In genomic region chr2:237496428-237496827, GRCh38 we compare ENCODE assay signal across 2 cellular contexts.
TF ChIP-seq lines count a peak whose summit lies in the region.

No MANE protein-coding gene starts in this region.

TF ChIP-seq in A549, 52 proteins besides CTCF, POLR2A, EP300 and RAD21:
- TF ChIP-seq RCOR1 (IDR thresholded peaks at IDR 0.05; ENCODE audit: low read depth, low read length) (no peak), PBX3 (IDR thresholded peaks at IDR 0.05) (no peak), KDM5A (IDR thresholded peaks at IDR 0.05) (no peak), RARB (CRISPR knock-in tag; IDR thresholded peaks at IDR 0.05) (no peak), POLR2AphosphoS2 (conservative IDR thresholded peaks at IDR 0.05; ENCODE audit: low read length) (no peak), JUN (IDR thresholded peaks at IDR 0.05) (no peak), ELK1 (IDR thresholded peaks at IDR 0.05; ENCODE audit: low read depth, low read length) (no peak), TFCP2L1 (CRISPR knock-in tag; IDR thresholded peaks at IDR 0.05) (no peak), PHF8 (IDR thresholded peaks at IDR 0.05; ENCODE audit: borderline replicate concordance, low read depth) (no peak), CBX8 (IDR thresholded peaks at IDR 0.05) (no peak), ZC3H11A (IDR thresholded peaks at IDR 0.05) (no peak), ZFP36 (IDR thresholded peaks at IDR 0.05; ENCODE audit: borderline replicate concordance, partially characterized antibody) (no peak), FOSB (CRISPR knock-in tag; IDR thresholded peaks at IDR 0.05) (no peak), HMGXB4 (CRISPR knock-in tag; IDR thresholded peaks at IDR 0.05; ENCODE audit: borderline replicate concordance) (no peak), MYC (IDR thresholded peaks at IDR 0.05; ENCODE audit: borderline replicate concordance, low read length) (no peak)

TF ChIP-seq in IMR-90, 13 proteins besides CTCF, POLR2A, EP300 and RAD21:
- TF ChIP-seq FOS (IDR thresholded peaks at IDR 0.05; ENCODE audit: low read depth, low read length) (no peak), RFX5 (IDR thresholded peaks at IDR 0.05; ENCODE audit: low read depth, low read length) (no peak), CEBPB (IDR thresholded peaks at IDR 0.05; ENCODE audit: low read depth, low read length) (no peak), RCOR1 (IDR thresholded peaks at IDR 0.05; ENCODE audit: insufficient replicate concordance, low read length) (no peak), MAFK (IDR thresholded peaks at IDR 0.05; ENCODE audit: low read depth, low read length) (no peak), MAZ (IDR thresholded peaks at IDR 0.05; ENCODE audit: borderline replicate concordance, low read depth, low read length) (no peak), ELK1 (IDR thresholded peaks at IDR 0.05; ENCODE audit: borderline replicate concordance, low read depth, low read length) (no peak), CHD1 (IDR thresholded peaks at IDR 0.05; ENCODE audit: low read depth, low read length) (no peak), NFE2L2 (IDR thresholded peaks at IDR 0.05; ENCODE audit: low read depth, low read length) (no peak), SMC3 (IDR thresholded peaks at IDR 0.05; ENCODE audit: low read depth, low read length) (no peak), BHLHE40 (IDR thresholded peaks at IDR 0.05; ENCODE audit: low read depth, low read length) (no peak), MXI1 (IDR thresholded peaks at IDR 0.05; ENCODE audit: borderline replicate concordance, low read depth, low read length) (no peak)
- TF ChIP-seq, protein P1, sequence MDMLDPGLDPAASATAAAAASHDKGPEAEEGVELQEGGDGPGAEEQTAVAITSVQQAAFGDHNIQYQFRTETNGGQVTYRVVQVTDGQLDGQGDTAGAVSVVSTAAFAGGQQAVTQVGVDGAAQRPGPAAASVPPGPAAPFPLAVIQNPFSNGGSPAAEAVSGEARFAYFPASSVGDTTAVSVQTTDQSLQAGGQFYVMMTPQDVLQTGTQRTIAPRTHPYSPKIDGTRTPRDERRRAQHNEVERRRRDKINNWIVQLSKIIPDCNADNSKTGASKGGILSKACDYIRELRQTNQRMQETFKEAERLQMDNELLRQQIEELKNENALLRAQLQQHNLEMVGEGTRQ (IDR thresholded peaks at IDR 0.05; ENCODE audit: low read depth, low read length): no peak
